8 cellular contexts compared by ENCODE assay signal in genomic region chr7:102286237-102287081, GRCh38. TPM values are rescaled to one million over a fixed set of nuclear protein-coding genes. Genes with fewer than 3 reads are reported as not detected.
DNase-seq lines count a peak whose midpoint lies in the region; ATAC-seq, FAIRE-seq and TF ChIP-seq lines count a peak whose summit lies in the region.

Gene SH2B2, plus strand, starts transcription at chr7:102286868. Its CDS starts 13,683 bp downstream, at chr7:102300551.

- H3K79me2 ChIP-seq in keratinocyte (ENCODE audit: control insufficient read depth, insufficient read depth, low read length) (no peaks in the 10 kb centered on the region), smooth muscle cell (ENCODE audit: low read depth) (no peaks in the 10 kb centered on the region)

- H3K4me1 ChIP-seq in keratinocyte (ENCODE audit: control insufficient read depth, extremely low read depth, insufficient read depth, low read length) (peaks cover 3% of the 10 kb centered on the region), smooth muscle cell (ENCODE audit: low read depth) (peaks cover 17% of the 10 kb centered on the region)

- FAIRE-seq in keratinocyte (lab: Jason Lieb, UNC), result no peak

- H2AFZ ChIP-seq in keratinocyte (ENCODE audit: control insufficient read depth, low read length), result peak within 1 kb of the TSS; percentile 73
- H2AFZ ChIP-seq in smooth muscle cell (ENCODE audit: low read depth), result peak within 1 kb of the TSS; percentile 89

- H3K4me3 ChIP-seq in AG10803 (ENCODE audit: low read length) (peak within 1 kb of the TSS; percentile 69), MG63 (peak within 1 kb of the TSS; percentile 49), keratinocyte (ENCODE audit: control insufficient read depth in 2 of 3, extremely low read depth in 1 of 3, insufficient read depth in 2 of 3, low read depth in 1 of 3, low read length in 3 of 3) (peak within 1 kb of the TSS; percentile 54 to 66 (median 63)), smooth muscle cell (peak within 1 kb of the TSS; percentile 91)

- peaks cover 8% of the 10 kb centered on the region for H3K36me3 Mint-ChIP-seq in central memory CD8-positive, alpha-beta T cell (ENCODE audit: insufficient read depth)

- H3K4me2 ChIP-seq in keratinocyte (ENCODE audit: control insufficient read depth, extremely low read depth, insufficient read depth, low read depth, low read length) (peak within 1 kb of the TSS; percentile 88), smooth muscle cell (peak within 1 kb of the TSS; percentile 100)

- H3K9me3 ChIP-seq in MG63 (no peaks in the 10 kb centered on the region), keratinocyte (ENCODE audit: control insufficient read depth, low read depth, low read length) (no peaks in the 10 kb centered on the region), smooth muscle cell (replicated peaks; ENCODE audit: low read depth) (no peaks in the 10 kb centered on the region)

- dilution Hi-C loops in keratinocyte (cut with MboI; ENCODE audit: extremely low pct_ligation_motif_present, low sequenced_read_pairs), result no loop called here

- H3K27me3 ChIP-seq in MG63 (no peaks in the 10 kb centered on the region), keratinocyte (ENCODE audit: control insufficient read depth, extremely low read depth, insufficient read depth, low read length) (peaks cover 13% of the 10 kb centered on the region), smooth muscle cell (ENCODE audit: low read depth) (no peaks in the 10 kb centered on the region)

- H3K36me3 ChIP-seq in MG63 (no peaks in the 10 kb centered on the region), keratinocyte (ENCODE audit: control insufficient read depth in 2 of 2, extremely low read depth in 1 of 2, insufficient read depth in 2 of 2, low read length in 2 of 2) (no peaks in the 10 kb centered on the region), smooth muscle cell (ENCODE audit: low read depth) (no peaks in the 10 kb centered on the region)

- no peaks in the 10 kb centered on the region for H3F3A ChIP-seq in smooth muscle cell (ENCODE audit: low read depth)

- H3K27me3 Mint-ChIP-seq in central memory CD8-positive, alpha-beta T cell, result no peaks in the 10 kb centered on the region

- no peak for TF ChIP-seq CTCF in AG10803 (conservative IDR thresholded peaks at IDR 0.05; ENCODE audit: low read length)
- TF ChIP-seq CTCF in keratinocyte (optimal IDR thresholded peaks at IDR 0.05 in 1 of 3, IDR thresholded peaks at IDR 0.05 in 1 of 3, conservative IDR thresholded peaks at IDR 0.05 in 1 of 3; ENCODE audit: extremely low read depth in 1 of 3, insufficient read depth in 2 of 3, low read length in 3 of 3), result no peak
- TF ChIP-seq CTCF in smooth muscle cell (IDR thresholded peaks at IDR 0.05; ENCODE audit: borderline replicate concordance, insufficient read depth, poor library complexity, severe bottlenecking), result no peak

- H3K4me3 Mint-ChIP-seq in central memory CD8-positive, alpha-beta T cell, result peak within 1 kb of the TSS; percentile 80

- no peak within 1 kb of the TSS for H3K27ac ChIP-seq in keratinocyte (ENCODE audit: control insufficient read depth, insufficient read depth, low read length)
- peak within 1 kb of the TSS; percentile 89 for H3K27ac ChIP-seq in smooth muscle cell (ENCODE audit: low read depth)

- no peaks in the 10 kb centered on the region for H3K9me3 Mint-ChIP-seq in central memory CD8-positive, alpha-beta T cell

- peak within 1 kb of the TSS; percentile 62 for H3K9ac ChIP-seq in keratinocyte (ENCODE audit: control insufficient read depth, extremely low read depth, insufficient read depth, low read length)
- H3K9ac ChIP-seq in smooth muscle cell (ENCODE audit: low read depth), result peak within 1 kb of the TSS; percentile 97

- WGBS in smooth muscle cell (ENCODE audit: low lambda C conversion rate), result 3% methylated on average over 34 of the region's 114 CpGs

- peaks cover 26% of the 10 kb centered on the region for H3K4me1 Mint-ChIP-seq in central memory CD8-positive, alpha-beta T cell

- peak; percentile 53 for DNase-seq in AG10803 (ENCODE audit: low read depth)
- peak; percentile 28 for DNase-seq in MG63
- DNase-seq in T-helper 9 cell, result peak; percentile 32
- peak in 1 of 2 donors; percentile 28 for DNase-seq in central memory CD8-positive, alpha-beta T cell (ENCODE audit: low spot score in 2 of 2)
- DNase-seq in keratinocyte (ENCODE audit: low read depth, low spot score), result no peak
- DNase-seq in smooth muscle cell (lab: John Stamatoyannopoulos, UW; ENCODE audit: unreplicated experiment), result peak; percentile 71

- H3K27ac Mint-ChIP-seq in central memory CD8-positive, alpha-beta T cell (ENCODE audit: low read depth), result peak within 1 kb of the TSS; percentile 52

- H4K20me1 ChIP-seq in keratinocyte (ENCODE audit: control insufficient read depth, extremely low read depth, insufficient read depth, low read length) (no peaks in the 10 kb centered on the region), smooth muscle cell (ENCODE audit: low read depth) (peaks cover 33% of the 10 kb centered on the region)

- no peaks in the 10 kb centered on the region for H3K9me1 ChIP-seq in keratinocyte (ENCODE audit: control insufficient read depth, extremely low read depth, insufficient read depth, low read length)

- ATAC-seq in GM18867 (IDR thresholded peaks at IDR 0.05; ENCODE audit: unreplicated experiment) (peak; percentile 31), GM21367 (IDR thresholded peaks at IDR 0.05; ENCODE audit: unreplicated experiment) (no peak)
- ATAC-seq in central memory CD8-positive, alpha-beta T cell (replicated peaks; ENCODE audit: extremely low read depth, poor library complexity, severe bottlenecking), result peak; percentile 38

RNA-seq across cellular contexts. Expression of gene SH2B2, which starts in this region (rescaled TPM):
- total RNA-seq in MG63 (2014; rRNA removed; shearing (Covaris generic); ENCODE audit: low replicate concordance), result 0.40 and 1.3 TPM in 2 replicates
- polyA plus RNA-seq in keratinocyte, result 0.26 to 0.64 TPM (median 0.59 TPM) in 3 replicates
- polyA plus RNA-seq in keratinocyte (2011; ENCODE audit: low read depth), result 0.75 TPM
- polyA plus RNA-seq in keratinocyte (2011; cell fraction: cytosol; rRNA removed), result 0.40 and 1.4 TPM in 2 replicates
- polyA plus RNA-seq in keratinocyte (2011; cell fraction: nucleus; rRNA removed), result 0.82 and 2.1 TPM in 2 replicates
- 0.50 and 0.83 TPM in 2 replicates for polyA plus RNA-seq in keratinocyte (2012; ENCODE audit: low replicate concordance)
- 0.16 to 0.36 TPM (median 0.36 TPM) in 3 replicates for polyA minus RNA-seq in keratinocyte
- polyA minus RNA-seq in keratinocyte (2011; cell fraction: cytosol; rRNA and poly(A)+ RNA removed), result 6.7 TPM
- 0.47 and 0.63 TPM in 2 replicates for polyA minus RNA-seq in keratinocyte (2011; cell fraction: nucleus; rRNA and poly(A)+ RNA removed)
- 6.3 and 8.2 TPM in 2 replicates for total RNA-seq in smooth muscle cell
- 12.4 and 14.6 TPM in 2 replicates for polyA plus RNA-seq in smooth muscle cell
